Comparison of ENCODE assay signal across 1 cellular context in the genomic region with DNA sequence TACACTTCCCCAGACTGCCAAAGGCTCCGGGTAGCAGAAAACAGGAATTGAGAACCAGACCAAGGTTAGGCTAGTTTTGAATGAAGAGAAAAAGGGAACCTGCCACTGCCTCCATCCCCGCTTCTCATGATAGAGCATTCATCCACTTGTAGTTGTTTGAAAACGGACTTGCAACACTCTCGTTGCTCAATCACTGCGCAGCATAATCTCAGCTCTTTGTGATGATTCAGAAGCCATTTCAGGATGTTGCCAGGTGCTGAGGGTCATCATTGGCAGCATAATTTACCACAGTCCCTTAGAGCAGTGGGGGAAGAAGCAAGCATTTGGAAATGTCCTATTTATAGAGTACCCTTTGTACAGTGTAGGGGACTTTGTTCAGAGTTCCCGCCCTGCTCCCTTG.
A peak's percentile ranks its signal among the peaks of the same experiment; 100 is the strongest.
TF ChIP-seq lines count a peak whose summit lies in the region.

No MANE protein-coding gene starts in this region.

TF ChIP-seq in HepG2, 621 proteins besides CTCF, POLR2A, EP300 and RAD21 (continued from another document and continues in another):
- TF ChIP-seq, protein P1, sequence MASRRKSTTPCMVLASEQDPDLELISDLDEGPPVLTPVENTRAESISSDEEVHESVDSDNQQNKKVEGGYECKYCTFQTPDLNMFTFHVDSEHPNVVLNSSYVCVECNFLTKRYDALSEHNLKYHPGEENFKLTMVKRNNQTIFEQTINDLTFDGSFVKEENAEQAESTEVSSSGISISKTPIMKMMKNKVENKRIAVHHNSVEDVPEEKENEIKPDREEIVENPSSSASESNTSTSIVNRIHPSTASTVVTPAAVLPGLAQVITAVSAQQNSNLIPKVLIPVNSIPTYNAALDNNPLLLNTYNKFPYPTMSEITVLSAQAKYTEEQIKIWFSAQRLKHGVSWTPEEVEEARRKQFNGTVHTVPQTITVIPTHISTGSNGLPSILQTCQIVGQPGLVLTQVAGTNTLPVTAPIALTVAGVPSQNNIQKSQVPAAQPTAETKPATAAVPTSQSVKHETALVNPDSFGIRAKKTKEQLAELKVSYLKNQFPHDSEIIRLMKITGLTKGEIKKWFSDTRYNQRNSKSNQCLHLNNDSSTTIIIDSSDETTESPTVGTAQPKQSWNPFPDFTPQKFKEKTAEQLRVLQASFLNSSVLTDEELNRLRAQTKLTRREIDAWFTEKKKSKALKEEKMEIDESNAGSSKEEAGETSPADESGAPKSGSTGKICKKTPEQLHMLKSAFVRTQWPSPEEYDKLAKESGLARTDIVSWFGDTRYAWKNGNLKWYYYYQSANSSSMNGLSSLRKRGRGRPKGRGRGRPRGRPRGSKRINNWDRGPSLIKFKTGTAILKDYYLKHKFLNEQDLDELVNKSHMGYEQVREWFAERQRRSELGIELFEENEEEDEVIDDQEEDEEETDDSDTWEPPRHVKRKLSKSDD (CRISPR knock-in tag; IDR thresholded peaks at IDR 0.05; ENCODE audit: low read depth) = no peak
- no peak for TF ChIP-seq ZNF512 (CRISPR knock-in tag; IDR thresholded peaks at IDR 0.05)
- TF ChIP-seq NONO (IDR thresholded peaks at IDR 0.05) = no peak
- TF ChIP-seq NONO (CRISPR knock-in tag; conservative IDR thresholded peaks at IDR 0.05) = no peak
- TF ChIP-seq ZNF207 (IDR thresholded peaks at IDR 0.05; ENCODE audit: borderline replicate concordance) = no peak
- TF ChIP-seq ZNF326 (CRISPR knock-in tag; IDR thresholded peaks at IDR 0.05; ENCODE audit: borderline replicate concordance) = no peak
- TF ChIP-seq, protein P2, sequence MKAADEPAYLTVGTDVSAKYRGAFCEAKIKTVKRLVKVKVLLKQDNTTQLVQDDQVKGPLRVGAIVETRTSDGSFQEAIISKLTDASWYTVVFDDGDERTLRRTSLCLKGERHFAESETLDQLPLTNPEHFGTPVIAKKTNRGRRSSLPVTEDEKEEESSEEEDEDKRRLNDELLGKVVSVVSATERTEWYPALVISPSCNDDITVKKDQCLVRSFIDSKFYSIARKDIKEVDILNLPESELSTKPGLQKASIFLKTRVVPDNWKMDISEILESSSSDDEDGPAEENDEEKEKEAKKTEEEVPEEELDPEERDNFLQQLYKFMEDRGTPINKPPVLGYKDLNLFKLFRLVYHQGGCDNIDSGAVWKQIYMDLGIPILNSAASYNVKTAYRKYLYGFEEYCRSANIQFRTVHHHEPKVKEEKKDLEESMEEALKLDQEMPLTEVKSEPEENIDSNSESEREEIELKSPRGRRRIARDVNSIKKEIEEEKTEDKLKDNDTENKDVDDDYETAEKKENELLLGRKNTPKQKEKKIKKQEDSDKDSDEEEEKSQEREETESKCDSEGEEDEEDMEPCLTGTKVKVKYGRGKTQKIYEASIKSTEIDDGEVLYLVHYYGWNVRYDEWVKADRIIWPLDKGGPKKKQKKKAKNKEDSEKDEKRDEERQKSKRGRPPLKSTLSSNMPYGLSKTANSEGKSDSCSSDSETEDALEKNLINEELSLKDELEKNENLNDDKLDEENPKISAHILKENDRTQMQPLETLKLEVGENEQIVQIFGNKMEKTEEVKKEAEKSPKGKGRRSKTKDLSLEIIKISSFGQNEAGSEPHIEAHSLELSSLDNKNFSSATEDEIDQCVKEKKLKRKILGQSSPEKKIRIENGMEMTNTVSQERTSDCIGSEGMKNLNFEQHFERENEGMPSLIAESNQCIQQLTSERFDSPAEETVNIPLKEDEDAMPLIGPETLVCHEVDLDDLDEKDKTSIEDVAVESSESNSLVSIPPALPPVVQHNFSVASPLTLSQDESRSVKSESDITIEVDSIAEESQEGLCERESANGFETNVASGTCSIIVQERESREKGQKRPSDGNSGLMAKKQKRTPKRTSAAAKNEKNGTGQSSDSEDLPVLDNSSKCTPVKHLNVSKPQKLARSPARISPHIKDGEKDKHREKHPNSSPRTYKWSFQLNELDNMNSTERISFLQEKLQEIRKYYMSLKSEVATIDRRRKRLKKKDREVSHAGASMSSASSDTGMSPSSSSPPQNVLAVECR (CRISPR knock-in tag; IDR thresholded peaks at IDR 0.05; ENCODE audit: borderline replicate concordance) = no peak
- TF ChIP-seq MNT (IDR thresholded peaks at IDR 0.05) = no peak
- TF ChIP-seq NFE2L2 (IDR thresholded peaks at IDR 0.05; ENCODE audit: low read length) = peak; percentile 4; the same call in 1 of the 2 replicates
- no peak for TF ChIP-seq ZSCAN21 (CRISPR knock-in tag; IDR thresholded peaks at IDR 0.05; ENCODE audit: borderline replicate concordance)
- TF ChIP-seq CEBPG (CRISPR knock-in tag; IDR thresholded peaks at IDR 0.05) = peak; percentile 91
- TF ChIP-seq, protein P3, sequence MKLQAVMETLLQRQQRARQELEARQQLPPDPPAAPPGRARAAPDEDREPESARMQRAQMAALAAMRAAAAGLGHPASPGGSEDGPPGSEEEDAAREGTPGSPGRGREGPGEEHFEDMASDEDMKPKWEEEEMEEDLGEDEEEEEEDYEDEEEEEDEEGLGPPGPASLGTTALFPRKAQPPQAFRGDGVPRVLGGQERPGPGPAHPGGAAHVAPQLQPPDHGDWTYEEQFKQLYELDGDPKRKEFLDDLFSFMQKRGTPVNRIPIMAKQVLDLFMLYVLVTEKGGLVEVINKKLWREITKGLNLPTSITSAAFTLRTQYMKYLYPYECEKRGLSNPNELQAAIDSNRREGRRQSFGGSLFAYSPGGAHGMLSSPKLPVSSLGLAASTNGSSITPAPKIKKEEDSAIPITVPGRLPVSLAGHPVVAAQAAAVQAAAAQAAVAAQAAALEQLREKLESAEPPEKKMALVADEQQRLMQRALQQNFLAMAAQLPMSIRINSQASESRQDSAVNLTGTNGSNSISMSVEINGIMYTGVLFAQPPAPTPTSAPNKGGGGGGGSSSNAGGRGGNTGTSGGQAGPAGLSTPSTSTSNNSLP (IDR thresholded peaks at IDR 0.05; ENCODE audit: low read depth, low read length) = peak; percentile 71
- no peak for TF ChIP-seq RARG (CRISPR knock-in tag; IDR thresholded peaks at IDR 0.05; ENCODE audit: low read depth)
- TF ChIP-seq FOXK1 (CRISPR knock-in tag; IDR thresholded peaks at IDR 0.05; ENCODE audit: borderline replicate concordance, low read depth) = peak; percentile 27; the same call in 1 of the 2 replicates
- TF ChIP-seq RFXANK (CRISPR knock-in tag; IDR thresholded peaks at IDR 0.05) = no peak
- TF ChIP-seq, protein P4, sequence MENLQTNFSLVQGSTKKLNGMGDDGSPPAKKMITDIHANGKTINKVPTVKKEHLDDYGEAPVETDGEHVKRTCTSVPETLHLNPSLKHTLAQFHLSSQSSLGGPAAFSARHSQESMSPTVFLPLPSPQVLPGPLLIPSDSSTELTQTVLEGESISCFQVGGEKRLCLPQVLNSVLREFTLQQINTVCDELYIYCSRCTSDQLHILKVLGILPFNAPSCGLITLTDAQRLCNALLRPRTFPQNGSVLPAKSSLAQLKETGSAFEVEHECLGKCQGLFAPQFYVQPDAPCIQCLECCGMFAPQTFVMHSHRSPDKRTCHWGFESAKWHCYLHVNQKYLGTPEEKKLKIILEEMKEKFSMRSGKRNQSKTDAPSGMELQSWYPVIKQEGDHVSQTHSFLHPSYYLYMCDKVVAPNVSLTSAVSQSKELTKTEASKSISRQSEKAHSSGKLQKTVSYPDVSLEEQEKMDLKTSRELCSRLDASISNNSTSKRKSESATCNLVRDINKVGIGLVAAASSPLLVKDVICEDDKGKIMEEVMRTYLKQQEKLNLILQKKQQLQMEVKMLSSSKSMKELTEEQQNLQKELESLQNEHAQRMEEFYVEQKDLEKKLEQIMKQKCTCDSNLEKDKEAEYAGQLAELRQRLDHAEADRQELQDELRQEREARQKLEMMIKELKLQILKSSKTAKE (CRISPR knock-in tag; IDR thresholded peaks at IDR 0.05; ENCODE audit: borderline replicate concordance) = no peak
- TF ChIP-seq ZNF281 (CRISPR knock-in tag; IDR thresholded peaks at IDR 0.05; ENCODE audit: borderline replicate concordance) = no peak
- no peak for TF ChIP-seq GRHL1 (CRISPR knock-in tag; conservative IDR thresholded peaks at IDR 0.05)
- TF ChIP-seq ZNF768 (CRISPR knock-in tag; IDR thresholded peaks at IDR 0.05) = no peak
- no peak for TF ChIP-seq ZNF30 (CRISPR knock-in tag; IDR thresholded peaks at IDR 0.05)
- TF ChIP-seq HOXA3 (CRISPR knock-in tag; IDR thresholded peaks at IDR 0.05) = no peak
- no peak for TF ChIP-seq CENPX (CRISPR knock-in tag; IDR thresholded peaks at IDR 0.05)
- no peak for TF ChIP-seq ZNF274 (CRISPR knock-in tag; IDR thresholded peaks at IDR 0.05)
- no peak for TF ChIP-seq ZNF138 (CRISPR knock-in tag; IDR thresholded peaks at IDR 0.05; ENCODE audit: low read depth)
- TF ChIP-seq, protein P5, sequence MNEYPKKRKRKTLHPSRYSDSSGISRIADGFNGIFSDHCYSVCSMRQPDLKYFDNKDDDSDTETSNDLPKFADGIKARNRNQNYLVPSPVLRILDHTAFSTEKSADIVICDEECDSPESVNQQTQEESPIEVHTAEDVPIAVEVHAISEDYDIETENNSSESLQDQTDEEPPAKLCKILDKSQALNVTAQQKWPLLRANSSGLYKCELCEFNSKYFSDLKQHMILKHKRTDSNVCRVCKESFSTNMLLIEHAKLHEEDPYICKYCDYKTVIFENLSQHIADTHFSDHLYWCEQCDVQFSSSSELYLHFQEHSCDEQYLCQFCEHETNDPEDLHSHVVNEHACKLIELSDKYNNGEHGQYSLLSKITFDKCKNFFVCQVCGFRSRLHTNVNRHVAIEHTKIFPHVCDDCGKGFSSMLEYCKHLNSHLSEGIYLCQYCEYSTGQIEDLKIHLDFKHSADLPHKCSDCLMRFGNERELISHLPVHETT (CRISPR knock-in tag; conservative IDR thresholded peaks at IDR 0.05) = no peak
- no peak for TF ChIP-seq GABPA (IDR thresholded peaks at IDR 0.05; ENCODE audit: low read depth, low read length)
- TF ChIP-seq GABPA (CRISPR knock-in tag; IDR thresholded peaks at IDR 0.05; ENCODE audit: low read depth) = no peak
- no peak for TF ChIP-seq MAX (IDR thresholded peaks at IDR 0.05)
- TF ChIP-seq ZNF180 (CRISPR knock-in tag; IDR thresholded peaks at IDR 0.05; ENCODE audit: borderline replicate concordance, low read depth) = no peak
- no peak for TF ChIP-seq THRA (CRISPR knock-in tag; IDR thresholded peaks at IDR 0.05; ENCODE audit: borderline replicate concordance)
- no peak for TF ChIP-seq ERF (CRISPR knock-in tag; IDR thresholded peaks at IDR 0.05)
